In the genomic region with DNA sequence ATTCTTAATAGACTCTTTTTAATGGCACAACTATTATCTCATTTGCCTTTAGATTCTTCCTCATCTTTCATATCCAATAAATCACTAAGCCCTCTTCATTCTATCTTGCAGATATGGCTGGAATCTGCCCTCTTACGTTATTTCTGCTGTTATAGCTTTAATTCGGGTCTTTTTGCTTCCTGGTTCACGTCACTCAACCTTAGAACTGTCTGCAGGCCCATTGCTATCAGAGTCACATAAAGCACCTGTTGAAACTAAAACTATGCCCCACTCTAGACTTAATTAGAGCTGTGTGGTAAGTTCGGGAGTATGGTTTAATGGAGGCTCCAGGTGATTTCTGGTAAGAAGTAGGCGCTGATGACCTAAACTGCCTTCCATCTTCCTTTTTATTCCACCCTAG, we compare ENCODE assay signal across 8 cellular contexts. TPM values are rescaled to one million over a fixed set of nuclear protein-coding genes. Genes with fewer than 3 reads are reported as not detected.
DNase-seq lines count a peak whose midpoint lies in the region; ATAC-seq, FAIRE-seq and TF ChIP-seq lines count a peak whose summit lies in the region.

No MANE protein-coding gene starts in this region.

- H3K4me3 ChIP-seq in AG04450 (ENCODE audit: low read depth, low read length) = peak overlapping the region; percentile 88
- H3K4me3 ChIP-seq in HAP-1 = peak overlapping the region; percentile 82
- peak overlapping the region; percentile 93 for H3K4me3 ChIP-seq in astrocyte (ENCODE audit: insufficient read depth, low read depth, low read length)
- peak overlapping the region; percentile 74 for H3K4me3 ChIP-seq in mononuclear cell (ENCODE audit: low read length)

- peak overlapping the region; percentile 96 for H3K9ac ChIP-seq in astrocyte (ENCODE audit: low read length)

- peak overlapping the region; percentile 89 for H3K4me2 ChIP-seq in astrocyte (ENCODE audit: low read length)

- H3K27ac Mint-ChIP-seq in astrocyte (ENCODE audit: unreplicated experiment) = peak overlapping the region; percentile 97

- FAIRE-seq in astrocyte (lab: Jason Lieb, UNC) = no peak

- H4K20me1 ChIP-seq in astrocyte (ENCODE audit: insufficient read depth, low read length) = peaks cover 3% of the 10 kb centered on the region

- H3K27ac ChIP-seq in AG04450 (ENCODE audit: low read depth, low read length) (no peak overlapping the region), astrocyte (ENCODE audit: low read depth, low read length) (no peak overlapping the region)

- no peak overlapping the region for H2AFZ ChIP-seq in astrocyte (ENCODE audit: low read depth, low read length)

- ATAC-seq in GM19452 (IDR thresholded peaks at IDR 0.05; ENCODE audit: unreplicated experiment) (no peak), GM21723 (IDR thresholded peaks at IDR 0.05; ENCODE audit: unreplicated experiment) (no peak), GM21381 (IDR thresholded peaks at IDR 0.05; ENCODE audit: unreplicated experiment) (no peak)

- CTCF ChIA-PET in AG04450 (lab: Charles Lee) = interaction anchor here (0.8 to 1.3 kb wide), 3 partner anchors 26 to 185 kb away, joined by 3 to 5 read pairs (median 3); no protein-coding TSS in a partner anchor

- peak overlapping the region; percentile 98 for H3K4me3 Mint-ChIP-seq in astrocyte (ENCODE audit: unreplicated experiment)

- POLR2A ChIA-PET in AG04450 (lab: Yijun Ruan, JAX) = no interaction called here

- H3K9me3 ChIP-seq in AG04450 (ENCODE audit: control insufficient read depth, insufficient read depth, low read length) (no peaks in the 10 kb centered on the region), HAP-1 (no peaks in the 10 kb centered on the region), astrocyte (ENCODE audit: insufficient read depth, low read depth, low read length) (no peaks in the 10 kb centered on the region), mononuclear cell (ENCODE audit: low read depth, low read length) (no peaks in the 10 kb centered on the region)

- TF ChIP-seq CTCF in AG04450 (IDR thresholded peaks at IDR 0.05; ENCODE audit: low read depth, low read length) = no peak
- no peak for TF ChIP-seq CTCF in astrocyte (IDR thresholded peaks at IDR 0.05; ENCODE audit: insufficient read depth, low read depth, low read length)

- H3K27me3 Mint-ChIP-seq in astrocyte (ENCODE audit: low read depth, unreplicated experiment) = no peaks in the 10 kb centered on the region

- peaks cover 1% of the 10 kb centered on the region for H3K36me3 Mint-ChIP-seq in astrocyte (ENCODE audit: low read depth, unreplicated experiment)

- peaks cover 54% of the 10 kb centered on the region for H3K79me2 ChIP-seq in astrocyte (ENCODE audit: insufficient read depth, low read length)

- H3K9me3 Mint-ChIP-seq in astrocyte (ENCODE audit: unreplicated experiment) = no peaks in the 10 kb centered on the region

- in situ Hi-C loops in HAP-1 (cut with MboI; ENCODE audit: low sequenced_read_pairs) = no loop called here

- DNase-seq in AG04450 (ENCODE audit: low read depth, low spot score) = no peak
- no peak for DNase-seq in HAP-1 (ENCODE audit: low spot score in 2 of 2)
- DNase-seq in astrocyte (ENCODE audit: low read depth) = no peak
- DNase-seq in CD1c-positive myeloid dendritic cell (ENCODE audit: extremely low spot score) = no peak

- H3K4me1 Mint-ChIP-seq in astrocyte (ENCODE audit: low read depth, unreplicated experiment) = peaks cover 3% of the 10 kb centered on the region

- H3K4me1 ChIP-seq in HAP-1 (peaks cover 7% of the 10 kb centered on the region), astrocyte (ENCODE audit: insufficient read depth, low read length) (peaks cover 3% of the 10 kb centered on the region), mononuclear cell (ENCODE audit: insufficient read depth, low read length) (peaks cover 22% of the 10 kb centered on the region)

- H3K27me3 ChIP-seq in AG04450 (ENCODE audit: control insufficient read depth, insufficient read depth, low read length) (no peaks in the 10 kb centered on the region), HAP-1 (ENCODE audit: low read depth) (no peaks in the 10 kb centered on the region), astrocyte (ENCODE audit: insufficient read depth, low read length) (no peaks in the 10 kb centered on the region), mononuclear cell (ENCODE audit: insufficient read depth, low read length) (no peaks in the 10 kb centered on the region)

- H3K36me3 ChIP-seq in HAP-1 (replicated peaks) (no peaks in the 10 kb centered on the region), astrocyte (ENCODE audit: insufficient read depth, low read length) (no peaks in the 10 kb centered on the region)

RNA-seq across cellular contexts. Expression of gene QRSL1, which starts 1.0 kb away (rescaled TPM):
- polyA plus RNA-seq in AG04450 (2011; rRNA removed) = 10.8 and 12.5 TPM in 2 replicates
- 7.7 and 9.8 TPM in 2 replicates for polyA minus RNA-seq in AG04450 (2011; rRNA and poly(A)+ RNA removed)
- total RNA-seq in astrocyte = 9.8 and 11.5 TPM in 2 replicates
- 12.5 TPM for total RNA-seq in mononuclear cell

RNA-seq across cellular contexts. Expression of gene RTN4IP1, which starts 1.1 kb away (rescaled TPM):
- 7.0 and 9.3 TPM in 2 replicates for polyA plus RNA-seq in AG04450 (2011; rRNA removed)
- 3.7 and 6.6 TPM in 2 replicates for polyA minus RNA-seq in AG04450 (2011; rRNA and poly(A)+ RNA removed)
- total RNA-seq in astrocyte (5.3 and 5.5 TPM in 2 replicates), mononuclear cell (2.9 TPM)
